ENCODE assay signal across 1 cellular context in the genomic region with DNA sequence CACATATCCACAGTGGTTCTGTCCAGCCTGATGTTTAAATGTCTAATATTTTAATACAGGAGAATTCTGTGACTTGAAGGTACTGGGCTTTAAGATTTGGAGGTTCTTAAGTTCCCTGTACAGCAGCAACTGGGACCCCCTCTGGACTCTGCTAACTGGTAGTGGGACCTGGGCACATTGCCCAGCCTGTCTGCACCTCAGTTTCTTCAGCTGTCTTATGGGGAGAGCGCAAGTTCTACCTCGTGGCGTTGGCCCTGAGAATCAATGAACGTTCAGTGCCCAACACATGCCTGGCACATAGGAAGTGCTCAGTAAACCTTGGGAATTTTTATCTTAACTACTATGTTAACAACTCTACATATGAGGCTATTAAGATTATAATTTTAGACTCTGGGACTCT.
TF ChIP-seq lines count a peak whose summit lies in the region.

No MANE protein-coding gene starts in this region.

TF ChIP-seq in H1, 55 proteins besides CTCF, POLR2A, EP300 and RAD21:
- TF ChIP-seq SAP30 (IDR thresholded peaks at IDR 0.05; ENCODE audit: insufficient read depth, insufficient replicate concordance, low read length) (no peak), TAF7 (optimal IDR thresholded peaks at IDR 0.05; ENCODE audit: borderline replicate concordance, low read depth, low read length) (no peak), HDAC2 (IDR thresholded peaks at IDR 0.05; ENCODE audit: borderline replicate concordance in 1 of 2, low read depth in 2 of 2, low read length in 2 of 2) (no peak), RBBP5 (IDR thresholded peaks at IDR 0.05; ENCODE audit: borderline replicate concordance, low read depth, low read length) (no peak), TAF1 (IDR thresholded peaks at IDR 0.05; ENCODE audit: low read depth, low read length) (no peak)
TF ChIP-seq in H1: peak in this region for 0.
